In the genomic region with DNA sequence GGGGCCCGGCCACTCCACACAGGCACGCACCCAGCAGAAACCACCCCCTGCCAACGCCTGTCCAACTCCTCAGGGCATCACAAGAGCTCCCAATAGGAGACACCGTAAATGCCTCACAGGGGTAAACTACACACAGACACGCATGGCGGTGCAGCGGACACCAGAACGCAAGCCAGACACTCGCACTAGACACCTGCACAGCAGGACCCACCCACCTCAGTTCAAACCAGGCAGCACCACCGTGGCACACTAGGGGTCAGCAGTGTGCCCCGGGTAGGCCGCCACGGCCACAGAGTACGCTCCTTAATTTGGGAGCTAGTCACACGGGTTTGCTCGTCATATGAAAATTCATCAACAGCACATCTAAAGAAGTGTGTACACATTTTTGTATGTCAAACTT, we compare ENCODE assay signal across 8 cellular contexts. TPM values are rescaled to one million over a fixed set of nuclear protein-coding genes. Genes with fewer than 3 reads are reported as not detected.
DNase-seq lines count a peak whose midpoint lies in the region; ATAC-seq, FAIRE-seq and TF ChIP-seq lines count a peak whose summit lies in the region.
"Had no signal": no experiment of that assay in that cellular context is flagged by ENCODE, and none has a peak within 500 bp of the region (broad histone marks: within the 10 kb centered on the region; RNA-seq: fewer than 3 reads in every experiment).

No MANE protein-coding gene starts in this region.

- no peak for TF ChIP-seq POLR2A in body of pancreas (IDR thresholded peaks at IDR 0.05)

- peak; percentile 88 for TF ChIP-seq CTCF in GM06990 (IDR thresholded peaks at IDR 0.05; ENCODE audit: insufficient read depth, low read length, poor library complexity, severe bottlenecking)
- TF ChIP-seq CTCF in body of pancreas (IDR thresholded peaks at IDR 0.05): peak; percentile 68 to 92 (median 85)
- peak; percentile 83 to 97 (median 87) for TF ChIP-seq CTCF in keratinocyte (optimal IDR thresholded peaks at IDR 0.05 in 1 of 3, IDR thresholded peaks at IDR 0.05 in 1 of 3, conservative IDR thresholded peaks at IDR 0.05 in 1 of 3; ENCODE audit: extremely low read depth in 1 of 3, insufficient read depth in 2 of 3, low read length in 3 of 3)

- H3K9me3 ChIP-seq in body of pancreas (no peaks in the 10 kb centered on the region), keratinocyte (ENCODE audit: control insufficient read depth, low read depth, low read length) (no peaks in the 10 kb centered on the region)

- H3K9ac ChIP-seq in keratinocyte (ENCODE audit: control insufficient read depth, extremely low read depth, insufficient read depth, low read length): no peak overlapping the region

- H3K27ac ChIP-seq in body of pancreas (peak overlapping the region in 1 of 4 donors; percentile 97), keratinocyte (ENCODE audit: control insufficient read depth, insufficient read depth, low read length) (no peak overlapping the region)

- DNase-seq in GM06990 (ENCODE audit: extremely low read depth, insufficient read length) (peak; percentile 73), LHCN-M2 (ENCODE audit: low read depth) (peak; percentile 31), UCSD-AML1 (lab: John Stamatoyannopoulos, UW; ENCODE audit: unreplicated experiment) (peak; percentile 57), body of pancreas (peak; percentile 80 to 87 (median 82)), keratinocyte (ENCODE audit: low read depth, low spot score) (no peak)
- DNase-seq in stimulated activated CD4-positive, alpha-beta T cell treated with anti-CD3 and anti-CD28 coated beads, Interleukin-4, amount 100 ng/mL, for 24 hours: peak; percentile 78

- H3K27me3 ChIP-seq in GM06990 (replicated peaks; ENCODE audit: control insufficient read depth, insufficient read depth, low read length) (no peaks in the 10 kb centered on the region), body of pancreas (no peaks in the 10 kb centered on the region), keratinocyte (ENCODE audit: control insufficient read depth, extremely low read depth, insufficient read depth, low read length) (no peaks in the 10 kb centered on the region)

- peak overlapping the region; percentile 41 for H3K4me2 ChIP-seq in keratinocyte (ENCODE audit: control insufficient read depth, extremely low read depth, insufficient read depth, low read depth, low read length)

- H3K36me3 ChIP-seq in GM06990 (ENCODE audit: control insufficient read depth, insufficient read depth, low read length) (peaks cover 20% of the 10 kb centered on the region), body of pancreas (replicated peaks in 1 of 2; ENCODE audit: insufficient read depth in 1 of 2, low read depth in 2 of 2) (peaks cover 2 to 8% of the 10 kb centered on the region in 2 donors), keratinocyte (ENCODE audit: control insufficient read depth in 2 of 2, extremely low read depth in 1 of 2, insufficient read depth in 2 of 2, low read length in 2 of 2) (peaks cover 15 to 17% of the 10 kb centered on the region in 2 experiments)

- no peak overlapping the region for H2AFZ ChIP-seq in keratinocyte (ENCODE audit: control insufficient read depth, low read length)

- H3K9me1 ChIP-seq in keratinocyte (ENCODE audit: control insufficient read depth, extremely low read depth, insufficient read depth, low read length): no peaks in the 10 kb centered on the region

- ATAC-seq in body of pancreas (peak; percentile 50), HG03280 (IDR thresholded peaks at IDR 0.05; ENCODE audit: unreplicated experiment) (no peak)

- intact Hi-C loops in body of pancreas (cut with DNase I): no loop called here

- peak; percentile 44 for FAIRE-seq in keratinocyte (lab: Jason Lieb, UNC)
- FAIRE-seq: endometrium had no signal

- 8 to 20% methylated on average over 8 to 16 of the region's 16 CpGs for WGBS in body of pancreas, 2 donors

- H3K4me1 ChIP-seq in body of pancreas (peaks cover 45% of the 10 kb centered on the region), keratinocyte (ENCODE audit: control insufficient read depth, extremely low read depth, insufficient read depth, low read length) (peaks cover 15% of the 10 kb centered on the region)

- H3K4me3 ChIP-seq in GM06990 (replicated peaks; ENCODE audit: low read depth, low read length) (no peak overlapping the region), body of pancreas (no peak overlapping the region), keratinocyte (ENCODE audit: control insufficient read depth in 2 of 3, extremely low read depth in 1 of 3, insufficient read depth in 2 of 3, low read depth in 1 of 3, low read length in 3 of 3) (no peak overlapping the region)

- dilution Hi-C loops in keratinocyte (cut with MboI; ENCODE audit: extremely low pct_ligation_motif_present, low sequenced_read_pairs): no loop called here

- H3K79me2 ChIP-seq in keratinocyte (ENCODE audit: control insufficient read depth, insufficient read depth, low read length): peaks cover 43% of the 10 kb centered on the region

- H4K20me1 ChIP-seq in keratinocyte (ENCODE audit: control insufficient read depth, extremely low read depth, insufficient read depth, low read length): peaks cover 3% of the 10 kb centered on the region

RNA-seq across cellular contexts. Expression of a gene that starts 3.4 kb away (rescaled TPM):
- total RNA-seq in LHCN-M2 (2014; rRNA removed) (81.5 and 86.4 TPM in 2 replicates), body of pancreas (100 to 1,000 TPM; 102 to 203 TPM)
- polyA plus RNA-seq in LHCN-M2 (2012): 40.5 TPM
- polyA plus RNA-seq in keratinocyte: 16.8 to 21.2 TPM (median 20.9 TPM) in 3 replicates
- polyA plus RNA-seq in keratinocyte (2011; ENCODE audit: low read depth): 10.1 TPM
- 7.3 and 14.6 TPM in 2 replicates for polyA plus RNA-seq in keratinocyte (2011; cell fraction: cytosol; rRNA removed)
- polyA plus RNA-seq in keratinocyte (2011; cell fraction: nucleus; rRNA removed): 61.8 and 98.8 TPM in 2 replicates
- polyA plus RNA-seq in keratinocyte (2012; ENCODE audit: low replicate concordance): 17.6 and 29.3 TPM in 2 replicates
- polyA minus RNA-seq in keratinocyte: 33.0 to 40.6 TPM (median 39.1 TPM) in 3 replicates
- 51.6 TPM for polyA minus RNA-seq in keratinocyte (2011; cell fraction: cytosol; rRNA and poly(A)+ RNA removed)
- 72.5 and 76.3 TPM in 2 replicates for polyA minus RNA-seq in keratinocyte (2011; cell fraction: nucleus; rRNA and poly(A)+ RNA removed)

RNA-seq across cellular contexts. Expression of a gene that starts 52.5 kb away (rescaled TPM):
- total RNA-seq in LHCN-M2 (2014; rRNA removed): 39.9 and 47.0 TPM in 2 replicates
- 245 TPM for polyA plus RNA-seq in LHCN-M2 (2012)
- total RNA-seq in body of pancreas: 10 to 100 TPM; 20.8 to 26.5 TPM
- 99.5 to 171 TPM (median 109 TPM) in 3 replicates for polyA plus RNA-seq in keratinocyte
- polyA plus RNA-seq in keratinocyte (2011; ENCODE audit: low read depth): 100 TPM
- 123 and 134 TPM in 2 replicates for polyA plus RNA-seq in keratinocyte (2011; cell fraction: cytosol; rRNA removed)
- 38.5 and 77.5 TPM in 2 replicates for polyA plus RNA-seq in keratinocyte (2011; cell fraction: nucleus; rRNA removed)
- 96.5 and 141 TPM in 2 replicates for polyA plus RNA-seq in keratinocyte (2012; ENCODE audit: low replicate concordance)
- polyA minus RNA-seq in keratinocyte: 2.4 to 24.7 TPM (median 18.3 TPM) in 3 replicates
- 8.6 TPM for polyA minus RNA-seq in keratinocyte (2011; cell fraction: cytosol; rRNA and poly(A)+ RNA removed)
- 4.9 and 12.4 TPM in 2 replicates for polyA minus RNA-seq in keratinocyte (2011; cell fraction: nucleus; rRNA and poly(A)+ RNA removed)

RNA-seq across cellular contexts. Expression of a gene that starts 52.8 kb away (rescaled TPM):
- total RNA-seq in LHCN-M2 (2014; rRNA removed) (27.7 and 30.0 TPM in 2 replicates), body of pancreas (100 to 1,000 TPM in 1 of 2 donors, 10 to 100 TPM in 1; 31.9 to 102 TPM)
- polyA plus RNA-seq in LHCN-M2 (2012): 7.1 TPM
- 7.1 to 11.5 TPM (median 8.8 TPM) in 3 replicates for polyA plus RNA-seq in keratinocyte
- polyA plus RNA-seq in keratinocyte (2011; ENCODE audit: low read depth): 4.3 TPM
- polyA plus RNA-seq in keratinocyte (2011; cell fraction: cytosol; rRNA removed): 2.7 and 5.9 TPM in 2 replicates
- polyA plus RNA-seq in keratinocyte (2011; cell fraction: nucleus; rRNA removed): 60.1 and 68.9 TPM in 2 replicates
- 7.4 and 13.0 TPM in 2 replicates for polyA plus RNA-seq in keratinocyte (2012; ENCODE audit: low replicate concordance)
- 5.5 to 8.6 TPM (median 7.7 TPM) in 3 replicates for polyA minus RNA-seq in keratinocyte
- polyA minus RNA-seq in keratinocyte (2011; cell fraction: cytosol; rRNA and poly(A)+ RNA removed): 8.2 TPM
- 18.8 and 20.6 TPM in 2 replicates for polyA minus RNA-seq in keratinocyte (2011; cell fraction: nucleus; rRNA and poly(A)+ RNA removed)
